In the genomic region with DNA sequence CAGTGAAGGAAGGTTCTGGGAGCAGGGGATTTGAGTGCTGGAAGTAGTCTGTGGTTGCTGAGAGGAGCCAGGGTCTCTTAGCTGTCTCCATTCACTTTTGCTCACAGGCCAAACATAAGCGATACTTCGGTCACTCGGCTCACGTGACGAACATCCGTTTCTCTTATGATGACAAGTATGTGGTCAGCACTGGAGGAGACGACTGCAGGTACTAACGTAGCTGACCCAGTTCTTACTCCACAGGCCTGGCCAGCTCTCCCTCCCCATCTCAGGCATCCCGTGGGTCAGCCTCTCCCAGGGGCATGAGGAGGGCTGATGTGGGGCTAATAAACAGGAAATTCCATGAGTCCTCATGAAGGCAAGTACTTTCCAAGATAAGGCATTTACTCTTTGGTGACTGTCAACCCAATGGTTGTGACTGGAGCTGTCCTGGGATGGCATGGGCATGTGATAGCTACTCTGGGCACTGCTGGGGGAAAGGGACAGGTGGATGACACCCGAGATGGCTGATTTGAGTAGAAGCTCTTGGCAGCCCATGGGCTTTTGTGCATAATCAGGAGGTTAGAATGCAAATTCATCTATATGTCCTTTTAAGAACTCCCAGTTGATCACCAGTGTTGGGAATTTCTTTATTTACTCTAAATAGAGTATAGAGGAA, we compare ENCODE assay signal across 21 cellular contexts.
DNase-seq lines count a peak whose midpoint lies in the region; ATAC-seq and TF ChIP-seq lines count a peak whose summit lies in the region.
"Had no signal": no experiment of that assay in that cellular context is flagged by ENCODE, and none has a peak within 500 bp of the region (broad histone marks: within the 10 kb centered on the region; RNA-seq: fewer than 3 reads in every experiment).

No MANE protein-coding gene starts in this region.

- 0 out of 2 replicates have a peak, but pooled peaks cover 6% of the 10 kb centered on the region for H3K9me2 ChIP-seq in GM23338 (ENCODE audit: insufficient read depth)

- H3K27me3 ChIP-seq in GM23338 (ENCODE audit: insufficient read depth) (no peaks in the 10 kb centered on the region), psoas muscle (ENCODE audit: insufficient read depth in 3 of 3, low read length in 2 of 3) (no peaks in the 10 kb centered on the region)
- H3K27me3 ChIP-seq: sigmoid colon, SJSA1, suprapubic skin had no signal

- peaks cover 2% of the 10 kb centered on the region for H3K9me3 ChIP-seq in T-helper 17 cell (ENCODE audit: control insufficient read depth, low read length, poor library complexity, severe bottlenecking)
- no peaks in the 10 kb centered on the region for H3K9me3 ChIP-seq in psoas muscle
- H3K9me3 ChIP-seq: sigmoid colon, SJSA1, suprapubic skin had no signal

- TF ChIP-seq CTCF in GM23338 (conservative IDR thresholded peaks at IDR 0.05; ENCODE audit: low read depth in 2 of 2) (no peak), glutamatergic neuron (IDR thresholded peaks at IDR 0.05; ENCODE audit: partially characterized antibody, unreplicated experiment) (no peak), psoas muscle (IDR thresholded peaks at IDR 0.05) (no peak)

- no peak overlapping the region for H3K27ac ChIP-seq in GM23338 (ENCODE audit: low read depth)
- peak overlapping the region; percentile 95 for H3K27ac ChIP-seq in psoas muscle
- H3K27ac ChIP-seq: KMS-11, sigmoid colon, SJSA1, suprapubic skin had no signal

- H3K36me3 ChIP-seq in GM23338 (ENCODE audit: insufficient read depth) (peaks cover 2% of the 10 kb centered on the region; the same call in 1 of the 2 replicates), psoas muscle (ENCODE audit: insufficient read depth in 1 of 2, low read depth in 1 of 2) (peaks cover 0 to 23% of the 10 kb centered on the region in 2 donors)

- WGBS in psoas muscle, 3 donors, result 15 to 34% (median 29%) methylated on average over 10 of the region's 10 CpGs

- no peak for DNase-seq in GM23338 (ENCODE audit: low spot score)
- DNase-seq in T-helper 17 cell, result no peak
- DNase-seq in glutamatergic neuron, result no peak
- DNase-seq in psoas muscle, result peak; percentile 41 to 67
- DNase-seq in NCI-H82 treated with DMSO at 0.1 percent for 48 hours (lab: John Stamatoyannopoulos, UW; ENCODE audit: unreplicated experiment), result no peak
- no peak for DNase-seq in NCI-H748 treated with DMSO at 0.1 percent for 48 hours (lab: John Stamatoyannopoulos, UW)
- no peak for DNase-seq in NOMO-1 treated with DMSO at 0.1 percent for 48 hours (lab: John Stamatoyannopoulos, UW; ENCODE audit: unreplicated experiment)
- DNase-seq: activated CD4-positive, CD25-positive, alpha-beta regulatory T cell; activated naive CD8-positive, alpha-beta T cell treated with anti-CD3 and anti-CD28 coated beads, Interleukin-2, amount 10 ng/mL, durations not matched to agents 7 days and 5 days; Calu3; effector CD8-positive, alpha-beta T cell; GDM1; HCEC 1CT; NCI-H1092; NCI-H2081; sigmoid colon; T-helper 9 cell had no signal

- no peak overlapping the region for H3K27ac Mint-ChIP-seq in GM23338
- peak overlapping the region; percentile 37 for H3K27ac Mint-ChIP-seq in T-helper 17 cell
- H3K27ac Mint-ChIP-seq in glutamatergic neuron (ENCODE audit: unreplicated experiment), result peak overlapping the region; percentile 62
- H3K27ac Mint-ChIP-seq: activated naive CD8-positive, alpha-beta T cell treated with anti-CD3 and anti-CD28 coated beads, Interleukin-2, amount 10 ng/mL, durations not matched to agents 7 days and 5 days; activated T-helper 1 cell treated with anti-CD3 and anti-CD28 coated beads, Interleukin-12 subunit alpha, Interleukin-12 subunit beta, Interleukin-2, Interleukin-4 antibody, amounts not matched to agents 30 ng/mL and 10 ng/mL and 1 ng/mL, durations not matched to agents 14 hours and 24 hours and 36 hours had no signal

- intact Hi-C loops in psoas muscle (cut with DNase I), result loop anchor here in 1 of 2 donors (1.0 kb wide), 1 partner anchor 22 kb away; no protein-coding TSS in a partner anchor

- H3K9me3 Mint-ChIP-seq in GM23338 (no peaks in the 10 kb centered on the region), glutamatergic neuron (ENCODE audit: unreplicated experiment) (peaks cover 33% of the 10 kb centered on the region)
- H3K9me3 Mint-ChIP-seq: activated naive CD8-positive, alpha-beta T cell treated with anti-CD3 and anti-CD28 coated beads, Interleukin-2, amount 10 ng/mL, durations not matched to agents 7 days and 5 days; activated T-helper 1 cell treated with anti-CD3 and anti-CD28 coated beads, Interleukin-12 subunit alpha, Interleukin-12 subunit beta, Interleukin-2, Interleukin-4 antibody, amounts not matched to agents 30 ng/mL and 10 ng/mL and 1 ng/mL, durations not matched to agents 14 hours and 24 hours and 36 hours had no signal

- H3K4me1 ChIP-seq in GM23338 (ENCODE audit: insufficient read depth) (peaks cover 18% of the 10 kb centered on the region), psoas muscle (peaks cover 64% of the 10 kb centered on the region)
- H3K4me1 ChIP-seq: SJSA1 had no signal

- no peak for ATAC-seq in GM23338
- ATAC-seq in T-helper 17 cell, result no peak
- ATAC-seq in psoas muscle, result peak; percentile 87 to 93 (median 88)

- H3K4me3 ChIP-seq in GM23338 (no peak overlapping the region), psoas muscle (peak overlapping the region; percentile 16)
- H3K4me3 ChIP-seq: sigmoid colon, SJSA1, suprapubic skin had no signal

- no peaks in the 10 kb centered on the region for H3F3A ChIP-seq in GM23338 (replicated peaks; ENCODE audit: low read depth)

- peaks cover 8% of the 10 kb centered on the region for H3K27me3 Mint-ChIP-seq in GM23338 (ENCODE audit: insufficient read depth, low read depth, poor library complexity)
- no peaks in the 10 kb centered on the region for H3K27me3 Mint-ChIP-seq in T-helper 17 cell
- peaks cover 28% of the 10 kb centered on the region for H3K27me3 Mint-ChIP-seq in glutamatergic neuron (ENCODE audit: unreplicated experiment)
- H3K27me3 Mint-ChIP-seq: activated naive CD8-positive, alpha-beta T cell treated with anti-CD3 and anti-CD28 coated beads, Interleukin-2, amount 10 ng/mL, durations not matched to agents 7 days and 5 days had no signal

- H3K4me1 Mint-ChIP-seq in GM23338 (peaks cover 35% of the 10 kb centered on the region), T-helper 17 cell (peaks cover 18% of the 10 kb centered on the region), glutamatergic neuron (ENCODE audit: low read depth, unreplicated experiment) (peaks cover 24% of the 10 kb centered on the region)

- no peak overlapping the region for H2AFZ ChIP-seq in GM23338

- H3K4me3 Mint-ChIP-seq in GM23338 (no peak overlapping the region), T-helper 17 cell (peak overlapping the region; percentile 43), glutamatergic neuron (ENCODE audit: unreplicated experiment) (no peak overlapping the region)
- H3K4me3 Mint-ChIP-seq: activated naive CD8-positive, alpha-beta T cell treated with anti-CD3 and anti-CD28 coated beads, Interleukin-2, amount 10 ng/mL, durations not matched to agents 7 days and 5 days; activated T-helper 1 cell treated with anti-CD3 and anti-CD28 coated beads, Interleukin-12 subunit alpha, Interleukin-12 subunit beta, Interleukin-2, Interleukin-4 antibody, amounts not matched to agents 30 ng/mL and 10 ng/mL and 1 ng/mL, durations not matched to agents 14 hours and 24 hours and 36 hours had no signal

- H3K36me3 Mint-ChIP-seq in GM23338 (ENCODE audit: low read depth) (peaks cover 43% of the 10 kb centered on the region), T-helper 17 cell (ENCODE audit: low read depth) (peaks cover 2% of the 10 kb centered on the region), glutamatergic neuron (ENCODE audit: unreplicated experiment) (peaks cover 5% of the 10 kb centered on the region)

- H4K20me1 ChIP-seq in GM23338 (replicated peaks; ENCODE audit: insufficient read depth), result peaks cover 10% of the 10 kb centered on the region; the same call in 1 of the 2 replicates

- H3K4me2 ChIP-seq in GM23338, result no peak overlapping the region
- H3K4me2 ChIP-seq: KMS-11 had no signal

- peaks cover 9% of the 10 kb centered on the region for H3K79me2 ChIP-seq in GM23338 (replicated peaks; ENCODE audit: insufficient read depth)

TF ChIP-seq in GM23338, 12 proteins besides CTCF, POLR2A, EP300 and RAD21:
- TF ChIP-seq STAT1 (IDR thresholded peaks at IDR 0.05; ENCODE audit: unreplicated experiment) (no peak), POLR2AphosphoS5 (IDR thresholded peaks at IDR 0.05; ENCODE audit: low read depth) (peak; percentile 28; the same call in 1 of the 2 replicates), EZH2phosphoT487 (IDR thresholded peaks at IDR 0.05; ENCODE audit: unreplicated experiment) (no peak)

Comparison
In these comparisons a context has a peak if more than half of its experiments do, and no peak if none do; other contexts are left out.
1. ATAC-seq: peak in psoas muscle (4 of 4); none in GM23338 (single experiment) and T-helper 17 cell (single experiment).
2. DNase-seq: peak in psoas muscle (2 of 2); none in GM23338 (single experiment), T-helper 17 cell (0 of 3), glutamatergic neuron (single experiment), NCI-H82 treated with DMSO at 0.1 percent for 48 hours (single experiment), NCI-H748 treated with DMSO at 0.1 percent for 48 hours (single experiment) and NOMO-1 treated with DMSO at 0.1 percent for 48 hours (single experiment).